ENCODE assay signal across 22 cellular contexts in genomic region chr13:75889427-75889826, GRCh38.
DNase-seq lines count a peak whose midpoint lies in the region; ATAC-seq lines count a peak whose summit lies in the region.
"Had no signal": no experiment of that assay in that cellular context is flagged by ENCODE, and none has a peak within 500 bp of the region (broad histone marks: within the 10 kb centered on the region; RNA-seq: fewer than 3 reads in every experiment).

No MANE protein-coding gene starts in this region.

- H3K36me3 ChIP-seq in mesodermal cell (ENCODE audit: control insufficient read depth, insufficient read depth, low read length) = no peaks in the 10 kb centered on the region
- H3K36me3 ChIP-seq: BLaER1 had no signal

- H3K27ac ChIP-seq in mesodermal cell (ENCODE audit: low read depth, low read length, severe bottlenecking) = peak overlapping the region; percentile 52
- H3K27ac ChIP-seq: 22Rv1, BLaER1 had no signal

- no peak overlapping the region for H3K27ac Mint-ChIP-seq in activated CD8-positive, alpha-beta T cell treated with anti-CD3 and anti-CD28 coated beads, Interleukin-2, amount 10 ng/mL, durations not matched to agents 7 days and 5 days
- H3K27ac Mint-ChIP-seq: CD8-positive, alpha-beta T cell; HFFc6 had no signal

- H3K4me3 Mint-ChIP-seq in activated CD8-positive, alpha-beta T cell treated with anti-CD3 and anti-CD28 coated beads, Interleukin-2, amount 10 ng/mL, durations not matched to agents 7 days and 5 days = no peak overlapping the region
- H3K4me3 Mint-ChIP-seq: CD8-positive, alpha-beta T cell; HFFc6 had no signal

- H3K4me3 ChIP-seq in mesodermal cell (ENCODE audit: extremely low read depth, insufficient read depth, low read length, poor library complexity, severe bottlenecking) = no peak overlapping the region
- H3K4me3 ChIP-seq: BLaER1 had no signal

- no peaks in the 10 kb centered on the region for H3K9me3 ChIP-seq in mesodermal cell (ENCODE audit: control insufficient read depth, low read length)
- H3K9me3 ChIP-seq: BLaER1, SK-N-SH had no signal

- DNase-seq in NCI-H524 (lab: John Stamatoyannopoulos, UW) (peak; percentile 17 to 69), NCI-H524 treated with DMSO at 0.1 percent for 48 hours (lab: John Stamatoyannopoulos, UW) (no peak), NCI-H82 treated with DMSO at 0.1 percent for 48 hours (lab: John Stamatoyannopoulos, UW; ENCODE audit: unreplicated experiment) (peak; percentile 84), amniotic epithelial cell (ENCODE audit: low read depth) (peak; percentile 20), SIG-M5 (lab: John Stamatoyannopoulos, UW) (no peak)
- DNase-seq in activated CD8-positive, alpha-beta T cell treated with anti-CD3 and anti-CD28 coated beads, Interleukin-2, amount 10 ng/mL, durations not matched to agents 7 days and 5 days = no peak
- DNase-seq: CD8-positive, alpha-beta T cell; DMS79 treated with DMSO at 0.1 percent for 48 hours; HFFc6; KBM-7; MV-4-11; NCI-H1417; NCI-H187 treated with DMSO at 0.1 percent for 48 hours; NCI-H2171; NCI-H446 treated with DMSO at 0.1 percent for 48 hours; NCI-H774; SK-N-SH had no signal

- CTCF ChIA-PET in activated CD8-positive, alpha-beta T cell treated with anti-CD3 and anti-CD28 coated beads, Interleukin-2, amount 10 ng/mL, durations not matched to agents 7 days and 5 days (lab: Charles Lee) = interaction anchor here (1.1 to 2.7 kb wide), 3 partner anchors 12 to 20 kb away, joined by 4 to 9 read pairs (median 4); no protein-coding TSS in a partner anchor

- H3K4me1 Mint-ChIP-seq in activated CD8-positive, alpha-beta T cell treated with anti-CD3 and anti-CD28 coated beads, Interleukin-2, amount 10 ng/mL, durations not matched to agents 7 days and 5 days (ENCODE audit: low read depth) = no peaks in the 10 kb centered on the region

- peaks cover 8% of the 10 kb centered on the region for H3K4me1 ChIP-seq in mesodermal cell (ENCODE audit: control insufficient read depth, insufficient read depth, low read length, poor library complexity, severe bottlenecking)
- H3K4me1 ChIP-seq: BLaER1 had no signal

- no peaks in the 10 kb centered on the region for H3K36me3 Mint-ChIP-seq in activated CD8-positive, alpha-beta T cell treated with anti-CD3 and anti-CD28 coated beads, Interleukin-2, amount 10 ng/mL, durations not matched to agents 7 days and 5 days (ENCODE audit: low read depth)
- H3K36me3 Mint-ChIP-seq: CD8-positive, alpha-beta T cell had no signal

- POLR2A ChIA-PET in activated CD8-positive, alpha-beta T cell treated with anti-CD3 and anti-CD28 coated beads, Interleukin-2, amount 10 ng/mL, durations not matched to agents 7 days and 5 days (lab: Charles Lee) = no interaction called here

- H3K9me3 Mint-ChIP-seq in activated CD8-positive, alpha-beta T cell treated with anti-CD3 and anti-CD28 coated beads, Interleukin-2, amount 10 ng/mL, durations not matched to agents 7 days and 5 days (ENCODE audit: insufficient read depth) = no peaks in the 10 kb centered on the region
- H3K9me3 Mint-ChIP-seq: CD8-positive, alpha-beta T cell; HFFc6 had no signal

- H3K27me3 Mint-ChIP-seq in activated CD8-positive, alpha-beta T cell treated with anti-CD3 and anti-CD28 coated beads, Interleukin-2, amount 10 ng/mL, durations not matched to agents 7 days and 5 days (ENCODE audit: low read depth) = peaks cover 3% of the 10 kb centered on the region

- no peak for ATAC-seq in activated CD8-positive, alpha-beta T cell treated with anti-CD3 and anti-CD28 coated beads, Interleukin-2, amount 10 ng/mL, durations not matched to agents 7 days and 5 days
- ATAC-seq in GM21390 (IDR thresholded peaks at IDR 0.05; ENCODE audit: unreplicated experiment) = no peak
- ATAC-seq: CD8-positive, alpha-beta T cell; Panc1 had no signal

Comparison
In these comparisons a context has a peak if more than half of its experiments do, and no peak if none do; other contexts are left out.
1. DNase-seq: peak in NCI-H524 (2 of 2), NCI-H82 treated with DMSO at 0.1 percent for 48 hours (single experiment) and amniotic epithelial cell (single experiment); none in NCI-H524 treated with DMSO at 0.1 percent for 48 hours (single experiment), activated CD8-positive, alpha-beta T cell treated with anti-CD3 and anti-CD28 coated beads, Interleukin-2, amount 10 ng/mL, durations not matched to agents 7 days and 5 days (single experiment) and SIG-M5 (single experiment).